11 cellular contexts compared by ENCODE assay signal in the genomic region with DNA sequence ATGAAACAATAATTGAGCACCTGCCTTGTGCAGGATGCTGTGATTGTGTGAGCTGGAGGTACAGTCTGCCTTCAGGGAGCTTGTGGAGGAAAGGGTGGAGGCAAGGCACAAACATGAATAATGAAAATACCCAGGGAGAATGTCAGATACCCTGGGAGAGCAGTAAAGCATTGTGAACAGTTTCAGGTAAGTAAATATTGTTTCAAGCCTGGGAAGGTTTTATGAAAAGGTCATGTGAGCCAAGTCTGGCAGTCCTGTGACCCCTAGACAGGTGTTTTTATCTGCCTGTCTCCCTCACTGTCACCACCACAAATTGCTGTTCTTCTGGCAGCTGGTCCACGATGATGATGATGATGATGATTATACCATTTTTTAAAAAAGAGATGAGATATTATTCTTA. TPM values are rescaled to one million over a fixed set of nuclear protein-coding genes. Genes with fewer than 3 reads are reported as not detected.
A peak's percentile ranks its signal among the peaks of the same experiment; 100 is the strongest.
DNase-seq lines count a peak whose midpoint lies in the region; ATAC-seq and TF ChIP-seq lines count a peak whose summit lies in the region.
"Had no signal": no experiment of that assay in that cellular context is flagged by ENCODE, and none has a peak within 500 bp of the region (broad histone marks: within the 10 kb centered on the region; RNA-seq: fewer than 3 reads in every experiment).

No MANE protein-coding gene starts in this region.

- peaks cover 28% of the 10 kb centered on the region for H3K79me2 ChIP-seq in PC-3 (ENCODE audit: low read length)

- H3F3A ChIP-seq in PC-3 (ENCODE audit: low read length, unreplicated experiment): peaks cover 5% of the 10 kb centered on the region

- 24 to 39% (median 33%) methylated on average over 1 of the region's 1 CpG for WGBS in stomach, 5 donors

- CTCF ChIA-PET in PC-3 (lab: Charles Lee): no interaction called here

- DNase-seq in DMS53 (lab: John Stamatoyannopoulos, UW) (peak; percentile 65), PC-3 (no peak), left lobe of liver (ENCODE audit: low spot score) (no peak), stomach (no peak), HK-2 (ENCODE audit: unreplicated experiment) (no peak)
- DNase-seq: activated CD4-positive, alpha-beta T cell treated with anti-CD3 and anti-CD28 coated beads for 4 hours; activated naive CD4-positive, alpha-beta T cell treated with anti-CD3 and anti-CD28 coated beads for 36 hours; SK-N-SH had no signal

- peaks cover 7% of the 10 kb centered on the region; the same call in 1 of the 2 replicates for H3K36me3 ChIP-seq in PC-3 (ENCODE audit: low read depth, low read length)
- peaks cover 0 to 16% (median 10%) of the 10 kb centered on the region in 4 donors for H3K36me3 ChIP-seq in stomach

- peaks cover 3% of the 10 kb centered on the region; the same call in 1 of the 2 replicates for H4K20me1 ChIP-seq in PC-3 (ENCODE audit: low read length)

- intact Hi-C loops in PC-3 (cut with micrococcal nuclease): no loop called here
- intact Hi-C loops in stomach (cut with DNase I; ENCODE audit: low total_unique reads): no loop called here

- TF ChIP-seq CTCF in PC-3 (conservative IDR thresholded peaks at IDR 0.05; ENCODE audit: low read depth, low read length): no peak
- no peak for TF ChIP-seq CTCF in stomach (IDR thresholded peaks at IDR 0.05)

- H3K9me3 ChIP-seq in PC-3 (ENCODE audit: low read length): no peaks in the 10 kb centered on the region
- no peaks in the 10 kb centered on the region for H3K9me3 ChIP-seq in stomach
- H3K9me3 ChIP-seq: SK-N-SH had no signal

- no peak overlapping the region for H2AFZ ChIP-seq in PC-3 (ENCODE audit: low read length)
- H2AFZ ChIP-seq: neural progenitor cell had no signal

- TF ChIP-seq EP300 in stomach (IDR thresholded peaks at IDR 0.05): no peak

- BruUV-seq in PC-3 (replicated peaks; lab: Mats Ljungman, UMichigan): no TSS peak

- H3K27ac ChIP-seq in PC-3 (ENCODE audit: low read length) (peak overlapping the region; percentile 64), stomach (peak overlapping the region; percentile 78 to 86 (median 82))
- H3K27ac ChIP-seq: neural progenitor cell had no signal

- no peaks in the 10 kb centered on the region for H3K9me2 ChIP-seq in PC-3 (replicated peaks; ENCODE audit: low read length)
- H3K9me2 ChIP-seq: SK-N-SH had no signal

- H3K27me3 ChIP-seq in PC-3 (ENCODE audit: low read length) (no peaks in the 10 kb centered on the region), stomach (no peaks in the 10 kb centered on the region)
- H3K27me3 ChIP-seq: neural progenitor cell had no signal

- H3K4me3 ChIP-seq in PC-3 (ENCODE audit: low read length) (no peak overlapping the region), stomach (no peak overlapping the region)
- H3K4me3 ChIP-seq: neural progenitor cell had no signal

- POLR2A ChIA-PET in PC-3 (lab: Charles Lee; ENCODE audit: unreplicated experiment): no interaction called here

- H3K4me1 ChIP-seq in PC-3 (ENCODE audit: insufficient read depth, low read length): peaks cover 39% of the 10 kb centered on the region
- peaks cover 41 to 84% (median 59%) of the 10 kb centered on the region in 4 donors for H3K4me1 ChIP-seq in stomach
- H3K4me1 ChIP-seq: neural progenitor cell had no signal

- ATAC-seq in PC-3 (peak; percentile 20; the same call in 1 of the 2 replicates), left lobe of liver (peak; percentile 65), HG02938 (IDR thresholded peaks at IDR 0.05; ENCODE audit: unreplicated experiment) (no peak), HG02840 (IDR thresholded peaks at IDR 0.05; ENCODE audit: low FRiP score, unreplicated experiment) (no peak)

- peak overlapping the region; percentile 60 for H3K4me2 ChIP-seq in PC-3 (ENCODE audit: low read length)
- H3K4me2 ChIP-seq: neural progenitor cell, SK-N-SH had no signal

- no peak overlapping the region for H3K9ac ChIP-seq in PC-3 (ENCODE audit: low read length)
- H3K9ac ChIP-seq: neural progenitor cell, SK-N-SH had no signal

- TF ChIP-seq POLR2A in stomach (IDR thresholded peaks at IDR 0.05): no peak

RNA-seq across cellular contexts. Expression of a gene that starts 32.0 kb away (rescaled TPM):
- total RNA-seq in PC-3 (2014; rRNA removed): 14.1 and 15.1 TPM in 2 replicates
- 25.2 TPM for total RNA-seq in left lobe of liver
- total RNA-seq in stomach: 10 to 100 TPM; 19.0 to 53.1 (median 32.7) TPM
- polyA plus RNA-seq in stomach: 1 to 10 TPM; 6.0 to 8.5 (median 6.1) TPM

RNA-seq across cellular contexts. Expression of a gene that starts 57.7 kb away (rescaled TPM):
- total RNA-seq in PC-3 (2014; rRNA removed) (0.04 and 0.12 TPM in 2 replicates), left lobe of liver (11.5 TPM), stomach (10 to 100 TPM in 4 of 5 donors, 1 to 10 TPM in 1; 9.9 to 48.8 (median 29.0) TPM)
- 10 to 100 TPM; 17.0 to 22.6 (median 18.2) TPM for polyA plus RNA-seq in stomach
- total RNA-seq: activated naive CD4-positive, alpha-beta T cell treated with anti-CD3 and anti-CD28 coated beads for 36 hours had no signal

Comparison
In these comparisons a context has a peak if more than half of its experiments do, and no peak if none do; other contexts are left out.
1. ATAC-seq: peak in PC-3 (single experiment) and left lobe of liver (single experiment); none in HG02938 (single experiment) and HG02840 (single experiment).